Comparison of ENCODE assay signal across 8 cellular contexts in genomic region chr9:20558609-20559016, GRCh38.
DNase-seq lines count a peak whose midpoint lies in the region; TF ChIP-seq lines count a peak whose summit lies in the region.

No MANE protein-coding gene starts in this region.

- H3K9me3 ChIP-seq in SJSA1 (replicated peaks): no peaks in the 10 kb centered on the region

- H3K27ac Mint-ChIP-seq in mesothelial cell of epicardium: no peak overlapping the region

- no peaks in the 10 kb centered on the region for H3K36me3 ChIP-seq in SJSA1

- H3K4me3 Mint-ChIP-seq in mesothelial cell of epicardium: no peak overlapping the region

- no peaks in the 10 kb centered on the region for H3K9me3 Mint-ChIP-seq in mesothelial cell of epicardium

- H3K27ac ChIP-seq in SJSA1: peak overlapping the region; percentile 87

- H3K36me3 Mint-ChIP-seq in mesothelial cell of epicardium: no peaks in the 10 kb centered on the region

- no peaks in the 10 kb centered on the region for H3K27me3 ChIP-seq in SJSA1 (replicated peaks)

- peaks cover 21% of the 10 kb centered on the region for H3K4me1 ChIP-seq in SJSA1 (replicated peaks)

- peaks cover 34% of the 10 kb centered on the region for H3K4me1 Mint-ChIP-seq in mesothelial cell of epicardium

- H3K4me3 ChIP-seq in SJSA1: no peak overlapping the region
- H3K4me3 ChIP-seq in fibroblast of mammary gland (ENCODE audit: control insufficient read depth, low read depth, low read length): no peak overlapping the region

- DNase-seq in DMS53 (lab: John Stamatoyannopoulos, UW) (peak; percentile 5), DMS53 treated with DMSO at 0.1 percent for 48 hours (lab: John Stamatoyannopoulos, UW; ENCODE audit: unreplicated experiment) (no peak), SJSA1 (ENCODE audit: low read depth in 1 of 2, low spot score in 2 of 2) (peak; percentile 47 to 61), fibroblast of mammary gland (ENCODE audit: low read depth) (peak; percentile 92), mesothelial cell of epicardium (ENCODE audit: low spot score in 2 of 2, unreplicated experiment in 2 of 2) (no peak), NCI-H2196 treated with DMSO at 0.1 percent for 48 hours (lab: John Stamatoyannopoulos, UW; ENCODE audit: unreplicated experiment) (no peak), germinal center (ENCODE audit: low spot score) (no peak)
- DNase-seq in stimulated activated CD4-positive, alpha-beta T cell treated with anti-CD3 and anti-CD28 coated beads, TNF-alpha, amount 100 ng/mL, for 48 hours (ENCODE audit: low read depth in 3 of 3): peak in 2 of 3 donors; percentile 16 to 21

- TF ChIP-seq CTCF in fibroblast of mammary gland (conservative IDR thresholded peaks at IDR 0.05; ENCODE audit: control insufficient read depth, insufficient read depth, low read depth, low read length): no peak
- no peak for TF ChIP-seq CTCF in mesothelial cell of epicardium (IDR thresholded peaks at IDR 0.05; ENCODE audit: unreplicated experiment)

- no peaks in the 10 kb centered on the region for H3K27me3 Mint-ChIP-seq in mesothelial cell of epicardium (ENCODE audit: low read depth)

Comparison
In these comparisons a context has a peak if more than half of its experiments do, and no peak if none do; other contexts are left out.
1. DNase-seq: peak in DMS53 (single experiment), SJSA1 (2 of 2), fibroblast of mammary gland (single experiment) and stimulated activated CD4-positive, alpha-beta T cell treated with anti-CD3 and anti-CD28 coated beads, TNF-alpha, amount 100 ng/mL, for 48 hours (2 of 3); none in DMS53 treated with DMSO at 0.1 percent for 48 hours (single experiment), mesothelial cell of epicardium (0 of 2), NCI-H2196 treated with DMSO at 0.1 percent for 48 hours (single experiment) and germinal center (single experiment).